In the genomic region with DNA sequence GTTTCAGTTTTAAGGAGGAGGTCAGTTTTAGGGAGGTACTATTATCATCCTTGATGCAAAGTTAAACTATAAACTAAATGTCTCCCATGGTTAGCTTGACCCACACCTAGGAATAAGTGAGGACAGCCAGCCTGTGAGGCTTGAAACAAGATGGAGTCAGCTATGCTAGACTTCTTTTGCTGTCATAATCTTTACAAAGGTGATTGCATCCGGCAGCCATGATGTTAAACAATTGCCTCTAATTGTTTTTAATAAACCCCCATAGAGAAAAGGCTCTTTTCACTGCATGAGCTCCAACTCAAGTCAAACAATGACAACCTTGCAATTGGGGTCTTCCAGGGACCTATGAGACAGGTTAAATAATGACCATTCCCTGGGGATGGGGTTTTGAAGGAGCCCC, we compare ENCODE assay signal across 33 cellular contexts.
"Had no signal": no experiment of that assay in that cellular context is flagged by ENCODE, and none has a peak within 500 bp of the region (broad histone marks: within the 10 kb centered on the region; RNA-seq: fewer than 3 reads in every experiment).

No MANE protein-coding gene starts in this region.

- H2AFZ ChIP-seq: PC-9 had no signal

- FAIRE-seq: RCC 7860 had no signal

- DNase-seq: activated B cell treated with CpG ODN at 0.5 μM for 24 hours; activated CD4-positive, alpha-beta memory T cell treated with anti-CD3 and anti-CD28 coated beads for 36 hours; activated CD4-positive, alpha-beta T cell treated with anti-CD3 and anti-CD28 coated beads for 4 hours; activated CD4-positive, alpha-beta T cell treated with anti-CD3 and anti-CD28 coated beads, Interleukin-2, amount 50 U/mL, for 1 hour; activated CD4-positive, CD25-positive, alpha-beta regulatory T cell treated with anti-CD3 and anti-CD28 coated beads, Interleukin-2, amount 50 U/mL, for 72 hours; activated CD8-positive, alpha-beta memory T cell treated with anti-CD3 and anti-CD28 coated beads, Interleukin-2, amount 50 U/mL, for 4 hours; activated naive CD4-positive, alpha-beta T cell treated with anti-CD3 and anti-CD28 coated beads, Interleukin-2, amount 10 ng/mL, durations not matched to agents 7 days and 5 days; activated naive CD8-positive, alpha-beta T cell treated with anti-CD3 and anti-CD28 coated beads, Interleukin-2, amount 50 U/mL, for 24 hours; activated T-cell treated with anti-CD3 and anti-CD28 coated beads for 4 hours; activated T-cell treated with anti-CD3 and anti-CD28 coated beads, Interleukin-2, amount 50 U/mL, for 4 hours; anterior cingulate cortex; Kasumi-1; KG1; MM.1S; NCI-H1092 treated with DMSO at 0.1 percent for 48 hours; NCI-H1417 treated with DMSO at 0.1 percent for 48 hours; NCI-H187 treated with DMSO at 0.1 percent for 48 hours; NCI-H2081; NCI-H2171 treated with DMSO at 0.1 percent for 48 hours; NCI-H2227 treated with DMSO at 0.1 percent for 48 hours; NCI-H446 treated with DMSO at 0.1 percent for 48 hours; NCI-H524; NCI-H69; NCI-H82; NK-92 treated with Interleukin-12 subunit alpha and Interleukin-12 subunit beta, amount 100 ng/mL, for 24 hours; PC-9; Right ventricle myocardium superior; SW 1271; T-helper 1 cell; T-helper 2 cell; T-helper 9 cell had no signal

- ATAC-seq: activated naive CD8-positive, alpha-beta T cell treated with anti-CD3 and anti-CD28 coated beads, Interleukin-2, amount 50 U/mL, for 24 hours; activated T-cell treated with anti-CD3 and anti-CD28 coated beads, Interleukin-2, amount 50 U/mL, for 4 hours had no signal

- H3K4me2 ChIP-seq: PC-9 had no signal

- H3K4me3 ChIP-seq: PC-9 had no signal

- H3K27ac ChIP-seq: PC-9, VCaP had no signal
